Comparison of ENCODE assay signal across 8 cellular contexts in the genomic region with DNA sequence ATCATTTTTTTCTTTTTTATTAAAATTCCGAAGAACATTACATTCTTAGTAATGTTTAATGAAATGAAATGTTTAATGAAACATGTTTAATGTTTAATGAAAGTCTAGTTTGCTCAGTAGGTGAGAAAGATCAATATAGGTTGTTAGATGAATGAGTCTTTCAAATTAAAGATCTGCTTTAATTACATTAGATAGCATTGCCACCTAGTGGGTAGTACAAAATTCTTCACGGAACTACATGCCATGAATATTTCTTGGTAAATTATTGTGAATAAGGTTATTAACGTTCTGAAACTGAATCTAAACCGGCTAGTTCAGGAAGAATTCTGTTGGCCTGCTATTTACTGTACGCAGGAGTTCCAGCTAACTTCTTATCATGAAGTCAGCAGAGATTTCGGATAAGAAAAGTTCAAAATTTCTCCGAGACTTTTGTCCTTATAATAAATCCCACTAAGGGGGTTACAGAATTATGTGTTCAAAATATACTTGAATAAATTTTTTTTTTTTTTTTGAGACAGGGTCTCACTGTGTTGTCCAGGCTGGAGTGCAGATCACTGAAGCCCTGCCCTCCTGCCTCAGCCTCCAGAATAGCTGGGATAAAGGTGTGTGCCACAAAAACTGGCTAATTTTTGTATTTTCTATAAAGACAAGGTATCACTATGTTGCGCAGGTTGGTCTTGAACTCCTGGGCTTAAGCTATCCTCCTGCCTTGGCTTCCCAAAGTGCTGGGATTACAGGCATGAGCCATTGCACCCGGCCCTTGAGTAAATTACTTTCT. TPM values are rescaled to one million over a fixed set of nuclear protein-coding genes. Genes with fewer than 3 reads are reported as not detected.
DNase-seq lines count a peak whose midpoint lies in the region; ATAC-seq and TF ChIP-seq lines count a peak whose summit lies in the region.

No MANE protein-coding gene starts in this region.

- H3K27me3 Mint-ChIP-seq in CD4-positive, CD25-positive, alpha-beta regulatory T cell: no peaks in the 10 kb centered on the region
- H3K27me3 Mint-ChIP-seq in naive thymus-derived CD4-positive, alpha-beta T cell: no peaks in the 10 kb centered on the region

- no peak overlapping the region for H3K27ac ChIP-seq in CD4-positive, CD25-positive, alpha-beta regulatory T cell (ENCODE audit: insufficient read depth, low read length, poor library complexity, severe bottlenecking)
- no peak overlapping the region for H3K27ac ChIP-seq in naive thymus-derived CD4-positive, alpha-beta T cell (ENCODE audit: low read depth, low read length)

- POLR2A ChIA-PET in naive thymus-derived CD4-positive, alpha-beta T cell (lab: Charles Lee): interaction anchor here (0.8 to 1.4 kb wide), 3 partner anchors 9 to 48 kb away, joined by 3 to 5 read pairs (median 3); a partner anchor contains a TSS

- H3K36me3 Mint-ChIP-seq in CD4-positive, CD25-positive, alpha-beta regulatory T cell: no peaks in the 10 kb centered on the region
- peaks cover 0 to 2% (median 0%) of the 10 kb centered on the region in 5 donors for H3K36me3 Mint-ChIP-seq in naive thymus-derived CD4-positive, alpha-beta T cell

- H3K4me3 ChIP-seq in CD4-positive, CD25-positive, alpha-beta regulatory T cell (ENCODE audit: low read depth, low read length): no peak overlapping the region
- no peak overlapping the region for H3K4me3 ChIP-seq in naive thymus-derived CD4-positive, alpha-beta T cell (ENCODE audit: low read length)

- no peak overlapping the region for H3K27ac Mint-ChIP-seq in CD4-positive, CD25-positive, alpha-beta regulatory T cell
- H3K27ac Mint-ChIP-seq in naive thymus-derived CD4-positive, alpha-beta T cell: no peak overlapping the region

- intact Hi-C loops in naive thymus-derived CD4-positive, alpha-beta T cell (cut with micrococcal nuclease): loop anchor here (1.0 to 2.0 kb wide), 7 partner anchors 46 to 336 kb away; no protein-coding TSS in a partner anchor

- peaks cover 0 to 11% (median 1%) of the 10 kb centered on the region in 4 donors for H3K4me1 Mint-ChIP-seq in CD4-positive, CD25-positive, alpha-beta regulatory T cell
- peaks cover 0 to 8% (median 3%) of the 10 kb centered on the region in 7 donors for H3K4me1 Mint-ChIP-seq in naive thymus-derived CD4-positive, alpha-beta T cell

- H3K36me3 ChIP-seq in CD4-positive, CD25-positive, alpha-beta regulatory T cell (ENCODE audit: control insufficient read depth, insufficient read depth, low read length): no peaks in the 10 kb centered on the region
- H3K36me3 ChIP-seq in naive thymus-derived CD4-positive, alpha-beta T cell (ENCODE audit: control insufficient read depth in 2 of 3, insufficient read depth in 3 of 3, low read length in 3 of 3): no peaks in the 10 kb centered on the region

- H3K9me3 ChIP-seq in CD4-positive, CD25-positive, alpha-beta regulatory T cell (ENCODE audit: control insufficient read depth in 2 of 2, low read length in 2 of 2): no peaks in the 10 kb centered on the region
- no peaks in the 10 kb centered on the region for H3K9me3 ChIP-seq in naive thymus-derived CD4-positive, alpha-beta T cell (ENCODE audit: control insufficient read depth in 2 of 3, low read length in 3 of 3)

- H3K27me3 ChIP-seq in CD4-positive, CD25-positive, alpha-beta regulatory T cell (ENCODE audit: control insufficient read depth, insufficient read depth, low read length): no peaks in the 10 kb centered on the region
- no peaks in the 10 kb centered on the region for H3K27me3 ChIP-seq in naive thymus-derived CD4-positive, alpha-beta T cell (ENCODE audit: control insufficient read depth in 2 of 2, insufficient read depth in 2 of 2, low read length in 2 of 2)

- TF ChIP-seq CTCF in GM20000 (IDR thresholded peaks at IDR 0.05; ENCODE audit: extremely low read depth, missing control alignments): no peak

- no peak overlapping the region for H3K4me3 Mint-ChIP-seq in CD4-positive, CD25-positive, alpha-beta regulatory T cell
- H3K4me3 Mint-ChIP-seq in naive thymus-derived CD4-positive, alpha-beta T cell: no peak overlapping the region

- ATAC-seq in CD4-positive, CD25-positive, alpha-beta regulatory T cell (ENCODE audit: low read depth in 2 of 2): peak; percentile 56 to 71
- peak; percentile 74 for ATAC-seq in naive thymus-derived CD4-positive, alpha-beta T cell
- ATAC-seq in HG03520 (IDR thresholded peaks at IDR 0.05; ENCODE audit: unreplicated experiment): no peak

- peak in 2 of 3 donors; percentile 48 to 53 for DNase-seq in CD4-positive, CD25-positive, alpha-beta regulatory T cell
- DNase-seq in GM20000 (ENCODE audit: low spot score): peak; percentile 75
- DNase-seq in NCI-H2196 treated with DMSO at 0.1 percent for 48 hours (lab: John Stamatoyannopoulos, UW; ENCODE audit: unreplicated experiment): peak; percentile 2
- DNase-seq in cerebellar cortex (ENCODE audit: low spot score): peak; percentile 22
- peak in 6 of 9 donors; percentile 9 to 48 (median 41) for DNase-seq in naive thymus-derived CD4-positive, alpha-beta T cell
- no peak for DNase-seq in activated naive CD4-positive, alpha-beta T cell (lab: John Stamatoyannopoulos, UW)
- no peak for DNase-seq in GOT3 (lab: John Stamatoyannopoulos, UW)

- no peaks in the 10 kb centered on the region for H3K4me1 ChIP-seq in CD4-positive, CD25-positive, alpha-beta regulatory T cell (ENCODE audit: control insufficient read depth, insufficient read depth, low read length, poor library complexity, severe bottlenecking)
- H3K4me1 ChIP-seq in naive thymus-derived CD4-positive, alpha-beta T cell (ENCODE audit: control insufficient read depth in 2 of 2, insufficient read depth in 2 of 2, low read length in 2 of 2): no peaks in the 10 kb centered on the region

- CTCF ChIA-PET in naive thymus-derived CD4-positive, alpha-beta T cell (lab: Charles Lee): interaction anchor here (0.6 to 4.3 kb wide), 6 partner anchors 103 to 1357 kb away, joined by 3 to 32 read pairs (median 4); a partner anchor contains a TSS

- no peaks in the 10 kb centered on the region for H3K9me3 Mint-ChIP-seq in CD4-positive, CD25-positive, alpha-beta regulatory T cell
- H3K9me3 Mint-ChIP-seq in naive thymus-derived CD4-positive, alpha-beta T cell: no peaks in the 10 kb centered on the region

RNA-seq across cellular contexts. Expression of a gene that starts 7.9 kb away (rescaled TPM):
- 28.3 TPM for total RNA-seq in CD4-positive, CD25-positive, alpha-beta regulatory T cell
- polyA plus RNA-seq in CD4-positive, CD25-positive, alpha-beta regulatory T cell: 10 to 100 TPM in 3 of 4 donors, 1 to 10 TPM in 1; 9.1 to 13.6 (median 11.4) TPM
- total RNA-seq in naive thymus-derived CD4-positive, alpha-beta T cell: 10 to 100 TPM in 1 of 5 experiments, 1 to 10 TPM in 4; 5.1 to 54.6 (median 7.0) TPM
- polyA plus RNA-seq in naive thymus-derived CD4-positive, alpha-beta T cell: 1 to 10 TPM; 4.2 to 5.0 TPM

RNA-seq across cellular contexts. Expression of a gene that starts 31.8 kb away (rescaled TPM):
- 1.8 TPM for total RNA-seq in CD4-positive, CD25-positive, alpha-beta regulatory T cell
- under 1 TPM in 2 of 4 donors, not detected in 2; 0.27 to 0.29 TPM for polyA plus RNA-seq in CD4-positive, CD25-positive, alpha-beta regulatory T cell
- total RNA-seq in naive thymus-derived CD4-positive, alpha-beta T cell: 1 to 10 TPM; 1.3 to 9.4 (median 5.0) TPM
- polyA plus RNA-seq in naive thymus-derived CD4-positive, alpha-beta T cell: under 1 TPM in 1 of 2 donors, not detected in 1; 0.70 TPM

RNA-seq across cellular contexts. Expression of a gene that starts 47.9 kb away (rescaled TPM):
- 124 TPM for total RNA-seq in CD4-positive, CD25-positive, alpha-beta regulatory T cell
- polyA plus RNA-seq in CD4-positive, CD25-positive, alpha-beta regulatory T cell: 100 to 1,000 TPM in 1 of 4 donors, 10 to 100 TPM in 3; 91.7 to 106 (median 98.6) TPM
- total RNA-seq in naive thymus-derived CD4-positive, alpha-beta T cell: 100 to 1,000 TPM; 115 to 162 (median 135) TPM
- 100 to 1,000 TPM; 102 to 130 TPM for polyA plus RNA-seq in naive thymus-derived CD4-positive, alpha-beta T cell

Comparison
In these comparisons a context has a peak if more than half of its experiments do, and no peak if none do; other contexts are left out.
1. DNase-seq: peak in CD4-positive, CD25-positive, alpha-beta regulatory T cell (2 of 3), GM20000 (single experiment), NCI-H2196 treated with DMSO at 0.1 percent for 48 hours (single experiment), cerebellar cortex (single experiment) and naive thymus-derived CD4-positive, alpha-beta T cell (6 of 9); none in activated naive CD4-positive, alpha-beta T cell (0 of 4) and GOT3 (single experiment).